8 cellular contexts compared by ENCODE assay signal in the genomic region with DNA sequence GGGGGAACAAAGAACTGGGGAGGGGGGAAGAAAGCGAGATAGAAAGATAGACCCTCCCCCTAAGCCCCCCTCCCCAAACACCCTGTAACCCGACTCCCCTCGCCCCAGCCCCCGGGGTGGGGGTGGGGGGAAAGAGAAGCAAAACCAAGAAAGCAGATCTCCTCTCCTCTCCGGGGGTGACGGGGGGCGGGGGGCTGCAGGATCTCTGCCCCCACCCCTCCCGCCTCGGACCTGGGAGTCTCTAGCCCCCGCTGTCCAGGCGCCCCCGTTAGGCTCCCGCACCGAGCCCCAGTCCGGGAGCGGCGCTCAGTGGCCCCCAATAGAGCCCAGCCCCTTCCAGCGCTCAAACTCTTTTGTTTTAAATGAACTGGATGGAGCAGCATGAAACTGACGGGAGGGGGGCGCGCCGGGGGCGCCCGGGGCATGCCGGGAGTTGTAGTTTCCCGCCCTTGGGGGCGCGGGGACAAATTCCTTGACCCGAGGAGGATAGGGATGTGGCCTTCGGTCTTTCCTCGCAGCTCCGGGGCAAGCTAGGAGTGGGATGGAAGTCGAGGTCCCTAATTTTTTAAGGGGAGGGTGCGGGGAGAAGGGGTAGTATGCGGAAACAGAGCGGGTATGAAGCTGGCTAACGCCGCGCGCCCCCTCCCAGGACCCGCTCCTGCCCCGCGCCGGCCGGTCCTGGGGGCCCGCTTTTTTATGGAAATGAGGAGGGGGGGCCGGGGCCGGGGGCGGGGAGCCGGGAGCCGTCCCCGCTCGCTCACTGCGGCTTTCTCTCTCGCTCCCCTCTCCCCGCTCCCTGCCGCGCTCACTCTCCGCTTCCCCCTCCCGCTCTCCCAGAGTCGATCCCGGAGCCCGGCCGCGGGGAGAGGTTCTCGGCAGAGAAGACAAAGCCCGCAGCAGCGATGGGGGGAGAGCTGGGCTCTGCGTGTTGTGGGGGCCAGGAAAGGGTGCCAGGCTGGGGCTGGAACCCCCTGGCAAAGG. TPM values are rescaled to one million over a fixed set of nuclear protein-coding genes. Genes with fewer than 3 reads are reported as not detected.
A peak's percentile ranks its signal among the peaks of the same experiment; 100 is the strongest.
DNase-seq lines count a peak whose midpoint lies in the region; ATAC-seq, FAIRE-seq and TF ChIP-seq lines count a peak whose summit lies in the region.

A gene with protein sequence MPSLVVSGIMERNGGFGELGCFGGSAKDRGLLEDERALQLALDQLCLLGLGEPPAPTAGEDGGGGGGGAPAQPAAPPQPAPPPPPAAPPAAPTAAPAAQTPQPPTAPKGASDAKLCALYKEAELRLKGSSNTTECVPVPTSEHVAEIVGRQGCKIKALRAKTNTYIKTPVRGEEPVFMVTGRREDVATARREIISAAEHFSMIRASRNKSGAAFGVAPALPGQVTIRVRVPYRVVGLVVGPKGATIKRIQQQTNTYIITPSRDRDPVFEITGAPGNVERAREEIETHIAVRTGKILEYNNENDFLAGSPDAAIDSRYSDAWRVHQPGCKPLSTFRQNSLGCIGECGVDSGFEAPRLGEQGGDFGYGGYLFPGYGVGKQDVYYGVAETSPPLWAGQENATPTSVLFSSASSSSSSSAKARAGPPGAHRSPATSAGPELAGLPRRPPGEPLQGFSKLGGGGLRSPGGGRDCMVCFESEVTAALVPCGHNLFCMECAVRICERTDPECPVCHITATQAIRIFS (minus strand): TSS at position 355 of the 981 bp plus-strand sequence. CDS start 467 bp downstream, outside the sequence.

- TF ChIP-seq POLR2A in HepG2 (IDR thresholded peaks at IDR 0.05; ENCODE audit: insufficient read depth in 1 of 2, low read depth in 2 of 2, low read length in 2 of 2), result peak; percentile 21 to 45; a peak in 2 of 4 replicates

- peak within 1 kb of the TSS; percentile 82 to 90 (median 86) for H3K4me3 Mint-ChIP-seq in CD4-positive, CD25-positive, alpha-beta regulatory T cell
- peak within 1 kb of the TSS; percentile 75 for H3K4me3 Mint-ChIP-seq in activated CD4-positive, alpha-beta T cell treated with anti-CD3 and anti-CD28 coated beads, Interleukin-2, amount 10 ng/mL, durations not matched to agents 7 days and 5 days

- H3K4me1 ChIP-seq in CD4-positive, CD25-positive, alpha-beta regulatory T cell (ENCODE audit: control insufficient read depth, insufficient read depth, low read length, poor library complexity, severe bottlenecking), result peaks cover 17% of the 10 kb centered on the region
- peaks cover 0 to 4% of the 10 kb centered on the region in 2 donors for H3K4me1 ChIP-seq in duodenal mucosa (ENCODE audit: control insufficient read depth in 1 of 2, insufficient read depth in 2 of 2, low read length in 2 of 2)
- H3K4me1 ChIP-seq in HepG2 (ENCODE audit: insufficient read depth, low read length), result peaks cover 70% of the 10 kb centered on the region

- peak; percentile 75 for FAIRE-seq in HepG2 (lab: Jason Lieb, UNC)

- ATAC-seq in CD4-positive, CD25-positive, alpha-beta regulatory T cell (ENCODE audit: low read depth in 2 of 2), result peak; percentile 69 to 72
- ATAC-seq in HG02798 (IDR thresholded peaks at IDR 0.05; ENCODE audit: poor library complexity, unreplicated experiment) (peak; percentile 61), HepG2 (peak; percentile 77), GM18870 (IDR thresholded peaks at IDR 0.05; ENCODE audit: unreplicated experiment) (no peak)

- 1% methylated on average over 32 of the region's 69 CpGs for WGBS in HepG2 (ENCODE audit: low lambda C conversion rate)

- peaks cover 0 to 3% (median 0%) of the 10 kb centered on the region in 7 donors for H3K9me3 Mint-ChIP-seq in CD4-positive, CD25-positive, alpha-beta regulatory T cell
- no peaks in the 10 kb centered on the region for H3K9me3 Mint-ChIP-seq in activated CD4-positive, alpha-beta T cell treated with anti-CD3 and anti-CD28 coated beads, Interleukin-2, amount 10 ng/mL, durations not matched to agents 7 days and 5 days

- no TSS peak for BruUV-seq in HepG2 (replicated peaks; lab: Mats Ljungman, UMichigan)

- H3K27me3 ChIP-seq in CD4-positive, CD25-positive, alpha-beta regulatory T cell (ENCODE audit: control insufficient read depth, insufficient read depth, low read length), result peaks cover 16% of the 10 kb centered on the region
- peaks cover 0 to 4% of the 10 kb centered on the region in 2 donors for H3K27me3 ChIP-seq in duodenal mucosa (ENCODE audit: control insufficient read depth in 1 of 2, insufficient read depth in 2 of 2, low read length in 2 of 2)
- no peaks in the 10 kb centered on the region; a peak in 1 of 5 replicates for H3K27me3 ChIP-seq in HepG2 (ENCODE audit: control insufficient read depth in 1 of 2, insufficient read depth in 2 of 2, low read length in 2 of 2)

- POLR2A ChIA-PET in activated CD4-positive, alpha-beta T cell treated with anti-CD3 and anti-CD28 coated beads, Interleukin-2, amount 10 ng/mL, durations not matched to agents 7 days and 5 days (lab: Charles Lee), result interaction anchor here (0.6 kb wide), 1 partner anchor 223 kb away, joined by 3 read pairs; a partner anchor contains a TSS
- POLR2A ChIA-PET in HepG2 (lab: Yijun Ruan, JAX), result interaction anchor here (0.5 to 2.6 kb wide), 7 partner anchors 9 to 139 kb away, joined by 3 to 15 read pairs (median 3); no protein-coding TSS in a partner anchor

- TF ChIP-seq EP300 in HepG2 (IDR thresholded peaks at IDR 0.05; ENCODE audit: low read depth in 2 of 2, low read length in 2 of 2) (no peak), HepG2 (CRISPR knock-in tag; IDR thresholded peaks at IDR 0.05; ENCODE audit: borderline replicate concordance) (no peak)

- H3K36me3 ChIP-seq in CD4-positive, CD25-positive, alpha-beta regulatory T cell (ENCODE audit: control insufficient read depth, insufficient read depth, low read length), result no peaks in the 10 kb centered on the region
- no peaks in the 10 kb centered on the region for H3K36me3 ChIP-seq in duodenal mucosa (ENCODE audit: control insufficient read depth in 1 of 2, insufficient read depth in 2 of 2, low read length in 2 of 2)
- H3K36me3 ChIP-seq in HepG2 (replicated peaks in 1 of 2; ENCODE audit: control insufficient read depth in 1 of 2, insufficient read depth in 2 of 2, low read length in 2 of 2), result peaks cover under 1 to 3% of the 10 kb centered on the region in 2 experiments; a peak in 3 of 5 replicates

- H3K4me1 Mint-ChIP-seq in CD4-positive, CD25-positive, alpha-beta regulatory T cell, result peaks cover 0 to 18% (median 1%) of the 10 kb centered on the region in 4 donors
- H3K4me1 Mint-ChIP-seq in activated CD4-positive, alpha-beta T cell treated with anti-CD3 and anti-CD28 coated beads, Interleukin-2, amount 10 ng/mL, durations not matched to agents 7 days and 5 days, result peaks cover 4% of the 10 kb centered on the region

- H3K27me3 Mint-ChIP-seq in CD4-positive, CD25-positive, alpha-beta regulatory T cell, result peaks cover 68% of the 10 kb centered on the region
- peaks cover 69% of the 10 kb centered on the region for H3K27me3 Mint-ChIP-seq in activated CD4-positive, alpha-beta T cell treated with anti-CD3 and anti-CD28 coated beads, Interleukin-2, amount 10 ng/mL, durations not matched to agents 7 days and 5 days

- peaks cover 2% of the 10 kb centered on the region; the same call in 1 of the 2 replicates for H4K20me1 ChIP-seq in HepG2 (ENCODE audit: insufficient read depth, low read length)

- peak within 1 kb of the TSS; percentile 43 to 48 for H3K9ac ChIP-seq in duodenal mucosa (ENCODE audit: low read depth in 1 of 2, low read length in 2 of 2)
- H3K9ac ChIP-seq in HepG2 (ENCODE audit: insufficient read depth, low read depth, low read length), result peak within 1 kb of the TSS; percentile 77

- CTCF ChIA-PET in activated CD4-positive, alpha-beta T cell treated with anti-CD3 and anti-CD28 coated beads, Interleukin-2, amount 10 ng/mL, durations not matched to agents 7 days and 5 days (lab: Charles Lee), result interaction anchor here (0.6 to 0.8 kb wide), 2 partner anchors 18 to 433 kb away, joined by 3 read pairs; no protein-coding TSS in a partner anchor
- CTCF ChIA-PET in HepG2 (lab: Yijun Ruan, JAX; ENCODE audit: low intra/inter-chr PET ratio, low total read pairs), result no interaction called here

- H3K9me3 ChIP-seq in CD4-positive, CD25-positive, alpha-beta regulatory T cell (ENCODE audit: control insufficient read depth in 2 of 2, low read length in 2 of 2), result no peaks in the 10 kb centered on the region
- H3K9me3 ChIP-seq in duodenal mucosa (ENCODE audit: control insufficient read depth in 1 of 2, low read length in 2 of 2) (no peaks in the 10 kb centered on the region), HepG2 (ENCODE audit: low read length) (no peaks in the 10 kb centered on the region)

- TF ChIP-seq RAD21 in HepG2 (CRISPR knock-in tag; IDR thresholded peaks at IDR 0.05), result no peak

- in situ Hi-C loops in HepG2 (cut with HindIII; ENCODE audit: extremely low pct_ligation_motif_present, low pct_unique_long_range_greater_than_20kb), result no loop called here

- H3K4me2 ChIP-seq in HepG2 (ENCODE audit: low read depth, low read length), result peak within 1 kb of the TSS; percentile 97

- no peaks in the 10 kb centered on the region for H3K36me3 Mint-ChIP-seq in CD4-positive, CD25-positive, alpha-beta regulatory T cell
- H3K36me3 Mint-ChIP-seq in activated CD4-positive, alpha-beta T cell treated with anti-CD3 and anti-CD28 coated beads, Interleukin-2, amount 10 ng/mL, durations not matched to agents 7 days and 5 days (ENCODE audit: low read depth), result no peaks in the 10 kb centered on the region

- DNase-seq in CD4-positive, CD25-positive, alpha-beta regulatory T cell, result peak; percentile 55 to 56 (median 56)
- peak; percentile 72 to 81 for DNase-seq in NCI-H524 (lab: John Stamatoyannopoulos, UW)
- DNase-seq in activated CD4-positive, alpha-beta T cell treated with anti-CD3 and anti-CD28 coated beads, Interleukin-2, amount 10 ng/mL, durations not matched to agents 7 days and 5 days, result peak; percentile 61
- peak; percentile 75 for DNase-seq in HepG2 (ENCODE audit: low spot score)
- peak; percentile 58 for DNase-seq in stimulated activated CD4-positive, alpha-beta T cell treated with anti-CD3 and anti-CD28 coated beads, Interleukin-4, amount 100 ng/mL, for 24 hours

- H3K27ac ChIP-seq in CD4-positive, CD25-positive, alpha-beta regulatory T cell (ENCODE audit: insufficient read depth, low read length, poor library complexity, severe bottlenecking), result no peak within 1 kb of the TSS
- H3K27ac ChIP-seq in duodenal mucosa (ENCODE audit: low read depth, low read length) (no peak within 1 kb of the TSS), HepG2 (ENCODE audit: extremely low read length, insufficient read depth, low read length) (peak within 1 kb of the TSS; percentile 77)

- TF ChIP-seq CTCF in HepG2 (CRISPR knock-in tag; IDR thresholded peaks at IDR 0.05), result peak; percentile 10; the same call in 1 of the 2 replicates

- no peak within 1 kb of the TSS for H2AFZ ChIP-seq in HepG2 (ENCODE audit: low read length)

- intact Hi-C loops in HepG2 (cut with micrococcal nuclease; ENCODE audit: unreplicated experiment), result loop anchor here (5.0 kb wide), 1 partner anchor 955 kb away; a partner anchor contains a TSS

- H3K27ac Mint-ChIP-seq in CD4-positive, CD25-positive, alpha-beta regulatory T cell, result peak within 1 kb of the TSS in 1 of 3 donors; percentile 11
- peak within 1 kb of the TSS; percentile 21 for H3K27ac Mint-ChIP-seq in activated CD4-positive, alpha-beta T cell treated with anti-CD3 and anti-CD28 coated beads, Interleukin-2, amount 10 ng/mL, durations not matched to agents 7 days and 5 days

- peaks cover 23% of the 10 kb centered on the region for H3K79me2 ChIP-seq in HepG2 (ENCODE audit: insufficient read depth, low read length)

- peak within 1 kb of the TSS; percentile 57 for H3K4me3 ChIP-seq in CD4-positive, CD25-positive, alpha-beta regulatory T cell (ENCODE audit: low read depth, low read length)
- H3K4me3 ChIP-seq in duodenal mucosa (ENCODE audit: low read depth in 1 of 2, low read length in 2 of 2) (peak within 1 kb of the TSS; percentile 75 to 80), HepG2 (replicated peaks in 1 of 3; ENCODE audit: insufficient read depth in 1 of 3, low read depth in 2 of 3, low read length in 3 of 3) (peak within 1 kb of the TSS; percentile 88 to 94 (median 89))

RNA-seq across cellular contexts. Expression of the gene that starts here (rescaled TPM):
- not detected for total RNA-seq in CD4-positive, CD25-positive, alpha-beta regulatory T cell
- not detected for polyA plus RNA-seq in CD4-positive, CD25-positive, alpha-beta regulatory T cell
- under 1 TPM; 0.02 to 0.05 TPM for total RNA-seq in activated CD4-positive, alpha-beta T cell treated with anti-CD3 and anti-CD28 coated beads, Interleukin-2, amount 10 ng/mL, durations not matched to agents 7 days and 5 days
- total RNA-seq in HepG2 (2016; rRNA removed; fragmentation: Illumina TruSeq; extraction: Trizol), result 7.6 TPM in 2 replicates
- total RNA-seq in HepG2 (2016; cell fraction: cytosol; rRNA removed; fragmentation: Illumina TruSeq; extraction: Trizol; ENCODE audit: low read depth), result 1.4 and 2.5 TPM in 2 replicates
- total RNA-seq in HepG2 (2016; cell fraction: insoluble cytoplasmic fraction; rRNA removed; fragmentation: Illumina TruSeq; extraction: Trizol), result 5.3 and 7.9 TPM in 2 replicates
- 4.5 and 7.8 TPM in 2 replicates for total RNA-seq in HepG2 (2016; cell fraction: membrane; rRNA removed; fragmentation: Illumina TruSeq; extraction: Trizol)
- 6.2 and 7.5 TPM in 2 replicates for total RNA-seq in HepG2 (2016; cell fraction: nucleus; rRNA removed; fragmentation: Illumina TruSeq; extraction: Trizol)
- 9.0 and 9.1 TPM in 2 replicates for polyA plus RNA-seq in HepG2 (2011; rRNA removed)
- polyA plus RNA-seq in HepG2 (2011; cell fraction: cytosol; rRNA removed), result 7.3 and 8.1 TPM in 2 replicates
- 11.9 and 12.9 TPM in 2 replicates for polyA plus RNA-seq in HepG2 (2011; cell fraction: nucleus; rRNA removed)
- polyA plus RNA-seq in HepG2 (2012), result 4.3 and 9.1 TPM in 2 replicates
- polyA plus RNA-seq in HepG2 (2016; cell fraction: cytosol; fragmentation: Illumina TruSeq; extraction: Trizol; ENCODE audit: low read depth), result 2.9 and 3.3 TPM in 2 replicates
- 10.7 and 11.1 TPM in 2 replicates for polyA plus RNA-seq in HepG2 (2016; cell fraction: insoluble cytoplasmic fraction; fragmentation: Illumina TruSeq; extraction: Trizol; ENCODE audit: low read depth)
- 4.7 and 6.0 TPM in 2 replicates for polyA plus RNA-seq in HepG2 (2016; cell fraction: membrane; fragmentation: Illumina TruSeq; extraction: Trizol; ENCODE audit: low read depth)
- 14.7 and 15.4 TPM in 2 replicates for polyA plus RNA-seq in HepG2 (2016; cell fraction: nucleus; fragmentation: Illumina TruSeq; extraction: Trizol; ENCODE audit: insufficient read depth, low read depth)
- polyA minus RNA-seq in HepG2 (2011; rRNA and poly(A)+ RNA removed; ENCODE audit: low replicate concordance), result 2.3 and 13.0 TPM in 2 replicates
- 10.6 and 11.8 TPM in 2 replicates for polyA minus RNA-seq in HepG2 (2011; cell fraction: cytosol; rRNA and poly(A)+ RNA removed)
- 4.1 and 6.2 TPM in 2 replicates for polyA minus RNA-seq in HepG2 (2011; cell fraction: nucleus; rRNA and poly(A)+ RNA removed)

Comparison
In these comparisons a context has a peak if more than half of its experiments do, and no peak if none do; other contexts are left out.
1. Peak in DNase-seq, ATAC-seq and H3K4me3 ChIP-seq in CD4-positive, CD25-positive, alpha-beta regulatory T cell; RNA of the gene not detected or under 1 TPM.
2. Peak in DNase-seq in activated CD4-positive, alpha-beta T cell treated with anti-CD3 and anti-CD28 coated beads, Interleukin-2, amount 10 ng/mL, durations not matched to agents 7 days and 5 days; RNA of the gene not detected or under 1 TPM.